Comparison of ENCODE assay signal across 1 cellular context in the genomic region with DNA sequence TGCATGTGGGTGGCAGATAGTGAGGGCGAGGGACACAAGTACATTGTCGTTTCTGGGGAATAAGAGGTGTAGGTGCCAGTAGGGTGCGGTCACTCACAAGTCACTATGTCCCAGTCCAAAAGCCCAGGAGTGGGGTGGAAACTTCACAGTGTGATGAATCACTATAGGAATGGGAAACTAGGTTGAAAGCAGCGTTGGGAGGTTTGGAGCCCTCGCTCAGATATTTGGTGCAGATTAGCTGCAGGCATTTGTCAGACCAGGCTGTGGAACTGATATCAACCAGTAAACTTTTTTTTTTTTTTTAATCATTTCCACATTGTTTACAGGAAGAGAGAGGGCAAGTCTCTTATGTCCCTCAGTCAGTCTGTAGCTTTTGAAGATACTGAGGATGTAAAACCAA.
TF ChIP-seq lines count a peak whose summit lies in the region.

No MANE protein-coding gene starts in this region.

TF ChIP-seq in K562, 482 proteins besides CTCF, POLR2A, EP300 and RAD21 (continued from another document):
- no peak for TF ChIP-seq ZNF507 (tag; conservative IDR thresholded peaks at IDR 0.05)
